ENCODE assay signal across 10 cellular contexts in genomic region chr1:910881-911721, GRCh38. TPM values are rescaled to one million over a fixed set of nuclear protein-coding genes. Genes with fewer than 3 reads are reported as not detected.
DNase-seq lines count a peak whose midpoint lies in the region; ATAC-seq and TF ChIP-seq lines count a peak whose summit lies in the region.
"Had no signal": no experiment of that assay in that cellular context is flagged by ENCODE, and none has a peak within 500 bp of the region (broad histone marks: within the 10 kb centered on the region; RNA-seq: fewer than 3 reads in every experiment).

No MANE protein-coding gene starts in this region.

- H3K27ac Mint-ChIP-seq in activated CD8-positive, alpha-beta memory T cell treated with anti-CD3 and anti-CD28 coated beads, Interleukin-2, amount 10 ng/mL, durations not matched to agents 7 days and 5 days, result no peak overlapping the region
- H3K27ac Mint-ChIP-seq: IgD-negative memory B cell had no signal

- no peaks in the 10 kb centered on the region for H3K36me3 ChIP-seq in esophagus muscularis mucosa

- TF ChIP-seq EP300 in esophagus muscularis mucosa (IDR thresholded peaks at IDR 0.05), result no peak

- peaks cover 11 to 40% (median 33%) of the 10 kb centered on the region in 4 donors for H3K4me1 ChIP-seq in esophagus muscularis mucosa

- H3K4me1 Mint-ChIP-seq in activated CD8-positive, alpha-beta memory T cell treated with anti-CD3 and anti-CD28 coated beads, Interleukin-2, amount 10 ng/mL, durations not matched to agents 7 days and 5 days, result peaks cover 9% of the 10 kb centered on the region

- DNase-seq in activated CD8-positive, alpha-beta memory T cell treated with anti-CD3 and anti-CD28 coated beads, Interleukin-2, amount 50 U/mL, for 4 hours, result peak; percentile 16
- no peak for DNase-seq in activated CD8-positive, alpha-beta memory T cell treated with anti-CD3 and anti-CD28 coated beads, Interleukin-2, amount 10 ng/mL, durations not matched to agents 7 days and 5 days
- DNase-seq in OCI-M1 (lab: John Stamatoyannopoulos, UW) (peak; percentile 52), esophagus muscularis mucosa (ENCODE audit: extremely low spot score) (no peak), germinal center (ENCODE audit: low spot score) (no peak), NCI-H524 treated with DMSO at 0.1 percent for 48 hours (lab: John Stamatoyannopoulos, UW) (no peak)
- DNase-seq in stimulated activated naive CD8-positive, alpha-beta T cell treated with anti-CD3 and anti-CD28 coated beads, Interleukin-15, Interleukin-2, amounts not matched to agents 100 U/mL and 50 U/mL, for 24 hours, result no peak
- no peak for DNase-seq in activated CD4-positive, CD25-positive, alpha-beta regulatory T cell treated with anti-CD3 and anti-CD28 coated beads, Interleukin-2, amount 50 U/mL, for 72 hours

- no peak overlapping the region for H3K4me3 Mint-ChIP-seq in activated CD8-positive, alpha-beta memory T cell treated with anti-CD3 and anti-CD28 coated beads, Interleukin-2, amount 10 ng/mL, durations not matched to agents 7 days and 5 days
- H3K4me3 Mint-ChIP-seq: IgD-negative memory B cell had no signal

- intact Hi-C loops in esophagus muscularis mucosa (cut with DNase I), result no loop called here

- H3K27me3 Mint-ChIP-seq in activated CD8-positive, alpha-beta memory T cell treated with anti-CD3 and anti-CD28 coated beads, Interleukin-2, amount 10 ng/mL, durations not matched to agents 7 days and 5 days, result peaks cover 55% of the 10 kb centered on the region

- no peaks in the 10 kb centered on the region for H3K9me3 ChIP-seq in esophagus muscularis mucosa

- H3K4me3 ChIP-seq in esophagus muscularis mucosa, result peak overlapping the region in 2 of 4 donors; percentile 41 to 54

- H3K27me3 ChIP-seq in esophagus muscularis mucosa, result peaks cover 0 to 78% (median 10%) of the 10 kb centered on the region in 4 donors

- no peak for TF ChIP-seq CTCF in esophagus muscularis mucosa (IDR thresholded peaks at IDR 0.05)

- TF ChIP-seq POLR2A in esophagus muscularis mucosa (IDR thresholded peaks at IDR 0.05; ENCODE audit: low read depth), result no peak

- no peaks in the 10 kb centered on the region for H3K36me3 Mint-ChIP-seq in activated CD8-positive, alpha-beta memory T cell treated with anti-CD3 and anti-CD28 coated beads, Interleukin-2, amount 10 ng/mL, durations not matched to agents 7 days and 5 days
- H3K36me3 Mint-ChIP-seq: IgD-negative memory B cell had no signal

- ATAC-seq in activated CD8-positive, alpha-beta memory T cell treated with anti-CD3 and anti-CD28 coated beads, Interleukin-2, amount 10 ng/mL, durations not matched to agents 7 days and 5 days, result no peak
- peak; percentile 44 for ATAC-seq in stimulated activated naive CD8-positive, alpha-beta T cell treated with anti-CD3 and anti-CD28 coated beads, Interleukin-15, Interleukin-2, amounts not matched to agents 100 U/mL and 50 U/mL, for 24 hours

- CTCF ChIA-PET in activated CD8-positive, alpha-beta memory T cell treated with anti-CD3 and anti-CD28 coated beads, Interleukin-2, amount 10 ng/mL, durations not matched to agents 7 days and 5 days (lab: Charles Lee), result no interaction called here

- WGBS in esophagus muscularis mucosa, result 58% methylated on average over 20 of the region's 25 CpGs

- H3K27ac ChIP-seq in esophagus muscularis mucosa (replicated peaks in 1 of 4), result peak overlapping the region; percentile 21 to 70 (median 62)
- H3K27ac ChIP-seq: C4-2B had no signal

- H3K9me3 Mint-ChIP-seq in activated CD8-positive, alpha-beta memory T cell treated with anti-CD3 and anti-CD28 coated beads, Interleukin-2, amount 10 ng/mL, durations not matched to agents 7 days and 5 days (ENCODE audit: low read depth), result no peaks in the 10 kb centered on the region

RNA-seq across cellular contexts. Expression of gene SAMD11, which starts 12.6 kb away (rescaled TPM):
- under 1 TPM in 1 of 2 experiments, not detected in 1; 0.61 TPM for total RNA-seq in activated CD8-positive, alpha-beta memory T cell treated with anti-CD3 and anti-CD28 coated beads, Interleukin-2, amount 10 ng/mL, durations not matched to agents 7 days and 5 days
- total RNA-seq in esophagus muscularis mucosa, result 10 to 100 TPM in 2 of 4 donors, 1 to 10 TPM in 2; 6.2 to 28.8 (median 13.9) TPM

RNA-seq across cellular contexts. Expression of gene NOC2L, which starts 48.0 kb away (rescaled TPM):
- 100 to 1,000 TPM in 1 of 2 experiments, 10 to 100 TPM in 1; 68.9 to 103 TPM for total RNA-seq in activated CD8-positive, alpha-beta memory T cell treated with anti-CD3 and anti-CD28 coated beads, Interleukin-2, amount 10 ng/mL, durations not matched to agents 7 days and 5 days
- total RNA-seq in esophagus muscularis mucosa, result 10 to 100 TPM; 35.3 to 54.1 (median 47.5) TPM

RNA-seq across cellular contexts. Expression of gene KLHL17, which starts 49.3 kb away (rescaled TPM):
- 10 to 100 TPM; 30.7 to 32.4 TPM for total RNA-seq in activated CD8-positive, alpha-beta memory T cell treated with anti-CD3 and anti-CD28 coated beads, Interleukin-2, amount 10 ng/mL, durations not matched to agents 7 days and 5 days
- total RNA-seq in esophagus muscularis mucosa, result 10 to 100 TPM in 1 of 4 donors, 1 to 10 TPM in 3; 3.7 to 10.8 (median 6.2) TPM

RNA-seq across cellular contexts. Expression of gene PLEKHN1, which starts 55.2 kb away (rescaled TPM):
- total RNA-seq in activated CD8-positive, alpha-beta memory T cell treated with anti-CD3 and anti-CD28 coated beads, Interleukin-2, amount 10 ng/mL, durations not matched to agents 7 days and 5 days, result 1 to 10 TPM; 3.3 to 3.9 TPM
- under 1 TPM in 3 of 4 donors, not detected in 1; 0.17 to 0.50 (median 0.19) TPM for total RNA-seq in esophagus muscularis mucosa

Comparison
In these comparisons a context has a peak if more than half of its experiments do, and no peak if none do; other contexts are left out.
1. DNase-seq: peak in activated CD8-positive, alpha-beta memory T cell treated with anti-CD3 and anti-CD28 coated beads, Interleukin-2, amount 50 U/mL, for 4 hours (single experiment) and OCI-M1 (single experiment); none in activated CD8-positive, alpha-beta memory T cell treated with anti-CD3 and anti-CD28 coated beads, Interleukin-2, amount 10 ng/mL, durations not matched to agents 7 days and 5 days (single experiment), esophagus muscularis mucosa (single experiment), stimulated activated naive CD8-positive, alpha-beta T cell treated with anti-CD3 and anti-CD28 coated beads, Interleukin-15, Interleukin-2, amounts not matched to agents 100 U/mL and 50 U/mL, for 24 hours (single experiment), germinal center (single experiment), NCI-H524 treated with DMSO at 0.1 percent for 48 hours (single experiment) and activated CD4-positive, CD25-positive, alpha-beta regulatory T cell treated with anti-CD3 and anti-CD28 coated beads, Interleukin-2, amount 50 U/mL, for 72 hours (single experiment).
2. RNA of gene SAMD11, which starts 12.6 kb away (total RNA-seq): 6.2 to 28.8 TPM in esophagus muscularis mucosa; 0.61 TPM in activated CD8-positive, alpha-beta memory T cell treated with anti-CD3 and anti-CD28 coated beads, Interleukin-2, amount 10 ng/mL, durations not matched to agents 7 days and 5 days; every median in the first group is over 4 times any median in the second.